1 cellular context compared by ENCODE assay signal in the genomic region with DNA sequence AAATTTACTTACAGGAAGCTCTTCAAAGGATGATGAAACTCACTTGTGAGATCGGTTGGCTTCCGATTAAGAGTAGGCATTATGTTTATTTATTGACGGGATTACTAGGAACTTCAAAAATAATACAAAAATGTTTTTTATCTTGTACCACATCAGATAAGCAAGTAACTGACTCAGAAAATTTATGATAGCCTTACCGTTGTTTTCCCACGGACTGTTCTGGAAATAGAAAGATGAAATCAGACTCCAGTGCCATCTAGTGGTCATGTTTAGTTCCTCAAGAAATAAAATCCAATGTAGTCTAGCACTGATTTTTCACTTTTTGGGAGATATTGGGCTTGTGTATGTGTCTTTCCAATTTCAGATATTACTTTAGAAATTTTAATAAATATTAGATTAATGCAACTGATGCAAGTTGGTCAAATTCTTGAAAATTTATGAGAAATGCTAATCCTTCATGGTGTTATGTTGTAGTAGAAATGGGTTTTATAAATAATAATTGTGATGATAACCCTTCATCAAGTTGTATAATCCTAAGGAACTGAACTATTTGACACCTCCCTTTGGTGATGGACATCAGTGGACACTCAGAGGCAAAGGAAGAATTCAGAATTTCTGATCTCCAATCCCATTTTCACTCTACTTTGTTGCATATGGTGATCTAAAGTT.
TF ChIP-seq lines count a peak whose summit lies in the region.

No MANE protein-coding gene starts in this region.

TF ChIP-seq in liver, 16 proteins besides CTCF, POLR2A, EP300 and RAD21 (continued from another document):
- TF ChIP-seq, protein P1, sequence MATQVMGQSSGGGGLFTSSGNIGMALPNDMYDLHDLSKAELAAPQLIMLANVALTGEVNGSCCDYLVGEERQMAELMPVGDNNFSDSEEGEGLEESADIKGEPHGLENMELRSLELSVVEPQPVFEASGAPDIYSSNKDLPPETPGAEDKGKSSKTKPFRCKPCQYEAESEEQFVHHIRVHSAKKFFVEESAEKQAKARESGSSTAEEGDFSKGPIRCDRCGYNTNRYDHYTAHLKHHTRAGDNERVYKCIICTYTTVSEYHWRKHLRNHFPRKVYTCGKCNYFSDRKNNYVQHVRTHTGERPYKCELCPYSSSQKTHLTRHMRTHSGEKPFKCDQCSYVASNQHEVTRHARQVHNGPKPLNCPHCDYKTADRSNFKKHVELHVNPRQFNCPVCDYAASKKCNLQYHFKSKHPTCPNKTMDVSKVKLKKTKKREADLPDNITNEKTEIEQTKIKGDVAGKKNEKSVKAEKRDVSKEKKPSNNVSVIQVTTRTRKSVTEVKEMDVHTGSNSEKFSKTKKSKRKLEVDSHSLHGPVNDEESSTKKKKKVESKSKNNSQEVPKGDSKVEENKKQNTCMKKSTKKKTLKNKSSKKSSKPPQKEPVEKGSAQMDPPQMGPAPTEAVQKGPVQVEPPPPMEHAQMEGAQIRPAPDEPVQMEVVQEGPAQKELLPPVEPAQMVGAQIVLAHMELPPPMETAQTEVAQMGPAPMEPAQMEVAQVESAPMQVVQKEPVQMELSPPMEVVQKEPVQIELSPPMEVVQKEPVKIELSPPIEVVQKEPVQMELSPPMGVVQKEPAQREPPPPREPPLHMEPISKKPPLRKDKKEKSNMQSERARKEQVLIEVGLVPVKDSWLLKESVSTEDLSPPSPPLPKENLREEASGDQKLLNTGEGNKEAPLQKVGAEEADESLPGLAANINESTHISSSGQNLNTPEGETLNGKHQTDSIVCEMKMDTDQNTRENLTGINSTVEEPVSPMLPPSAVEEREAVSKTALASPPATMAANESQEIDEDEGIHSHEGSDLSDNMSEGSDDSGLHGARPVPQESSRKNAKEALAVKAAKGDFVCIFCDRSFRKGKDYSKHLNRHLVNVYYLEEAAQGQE (IDR thresholded peaks at IDR 0.05): no peak
- TF ChIP-seq EGR1 (IDR thresholded peaks at IDR 0.05; ENCODE audit: low read depth in 2 of 2): no peak
- no peak for TF ChIP-seq FOXA2 (IDR thresholded peaks at IDR 0.05)
